In genomic region chr2:131104487-131105155, GRCh38 we compare ENCODE assay signal across 8 cellular contexts. TPM values are rescaled to one million over a fixed set of nuclear protein-coding genes. Genes with fewer than 3 reads are reported as not detected.
DNase-seq lines count a peak whose midpoint lies in the region; ATAC-seq and TF ChIP-seq lines count a peak whose summit lies in the region.

No MANE protein-coding gene starts in this region.

- H3K9me3 ChIP-seq in RWPE2 (ENCODE audit: severe bottlenecking) (no peaks in the 10 kb centered on the region), heart right ventricle (no peaks in the 10 kb centered on the region), prostate gland (no peaks in the 10 kb centered on the region)

- no peaks in the 10 kb centered on the region for H3F3A ChIP-seq in GM23338 (replicated peaks; ENCODE audit: low read depth)

- peak overlapping the region; percentile 84 for H2AFZ ChIP-seq in GM23338
- peak overlapping the region; percentile 87 for H2AFZ ChIP-seq in KMS-11 (ENCODE audit: low read depth)

- peak overlapping the region; percentile 89 for H3K4me3 Mint-ChIP-seq in GM23338

- no peaks in the 10 kb centered on the region for H3K9me3 Mint-ChIP-seq in GM23338
- H3K9me3 Mint-ChIP-seq in activated naive CD4-positive, alpha-beta T cell treated with anti-CD3 and anti-CD28 coated beads, Interleukin-2, amount 50 U/mL, for 72 hours = no peaks in the 10 kb centered on the region

- peaks cover 40% of the 10 kb centered on the region for H4K20me1 ChIP-seq in GM23338 (replicated peaks; ENCODE audit: insufficient read depth)
- no peaks in the 10 kb centered on the region for H4K20me1 ChIP-seq in KMS-11 (ENCODE audit: insufficient read depth)

- peak overlapping the region; percentile 96 for H3K27ac Mint-ChIP-seq in GM23338
- peak overlapping the region; percentile 97 to 99 for H3K27ac Mint-ChIP-seq in activated naive CD4-positive, alpha-beta T cell treated with anti-CD3 and anti-CD28 coated beads, Interleukin-2, amount 50 U/mL, for 72 hours

- H3K4me3 ChIP-seq in GM23338 (peak overlapping the region; percentile 100), KMS-11 (IDR thresholded peaks at IDR 0.05; ENCODE audit: insufficient read depth, low read depth, low read length) (no peak overlapping the region), RWPE2 (ENCODE audit: severe bottlenecking) (peak overlapping the region; percentile 75), heart right ventricle (peak overlapping the region; percentile 70 to 99 (median 92)), prostate gland (peak overlapping the region; percentile 75 to 90)

- no peak for TF ChIP-seq POLR2A in prostate gland (IDR thresholded peaks at IDR 0.05)

- TF ChIP-seq CTCF in GM23338 (conservative IDR thresholded peaks at IDR 0.05; ENCODE audit: low read depth in 2 of 2) = no peak
- no peak for TF ChIP-seq CTCF in KMS-11 (conservative IDR thresholded peaks at IDR 0.05; ENCODE audit: low read depth, low read length)
- no peak for TF ChIP-seq CTCF in RWPE2 (IDR thresholded peaks at IDR 0.05; ENCODE audit: poor library complexity, severe bottlenecking)
- TF ChIP-seq CTCF in heart right ventricle (IDR thresholded peaks at IDR 0.05) = no peak
- TF ChIP-seq CTCF in prostate gland (IDR thresholded peaks at IDR 0.05) = no peak

- intact Hi-C loops in heart right ventricle (cut with DNase I) = loop anchor here in 1 of 10 donors (1.0 kb wide), 1 partner anchor 10 kb away; no protein-coding TSS in a partner anchor
- intact Hi-C loops in prostate gland (cut with DNase I) = loop anchor here (10.0 kb wide), 1 partner anchor 920 kb away; the partner anchor contains the start of genes MZT2B and SMPD4

- H3K4me1 ChIP-seq in GM23338 (ENCODE audit: insufficient read depth) = peaks cover 15% of the 10 kb centered on the region; the same call in 1 of the 2 replicates
- H3K4me1 ChIP-seq in KMS-11 (ENCODE audit: low read depth, poor library complexity, severe bottlenecking) = peaks cover 28% of the 10 kb centered on the region
- H3K4me1 ChIP-seq in RWPE2 (ENCODE audit: insufficient read depth, poor library complexity, severe bottlenecking) = peaks cover 3% of the 10 kb centered on the region
- peaks cover 0 to 38% (median 30%) of the 10 kb centered on the region in 9 donors for H3K4me1 ChIP-seq in heart right ventricle
- peaks cover 5% of the 10 kb centered on the region for H3K4me1 ChIP-seq in prostate gland (replicated peaks)

- H3K4me2 ChIP-seq in GM23338 (peak overlapping the region; percentile 100), KMS-11 (peak overlapping the region; percentile 90)

- peak overlapping the region; percentile 75 for H3K27ac ChIP-seq in GM23338 (ENCODE audit: low read depth)
- H3K27ac ChIP-seq in KMS-11 = peak overlapping the region; percentile 99
- peak overlapping the region; percentile 82 for H3K27ac ChIP-seq in RWPE2 (ENCODE audit: poor library complexity, severe bottlenecking)
- peak overlapping the region; percentile 66 to 99 (median 94) for H3K27ac ChIP-seq in heart right ventricle
- peak overlapping the region; percentile 87 to 90 for H3K27ac ChIP-seq in prostate gland

- DNase-seq in GM03348 (ENCODE audit: low spot score) (peak; percentile 81), GM23338 (ENCODE audit: low spot score) (peak; percentile 81), RWPE2 (ENCODE audit: low spot score) (peak; percentile 69), heart right ventricle (peak in 1 of 2 donors; percentile 39), prostate gland (ENCODE audit: low spot score) (no peak), middle frontal gyrus (ENCODE audit: extremely low spot score, low spot score) (no peak)
- DNase-seq in activated naive CD4-positive, alpha-beta T cell treated with anti-CD3 and anti-CD28 coated beads, Interleukin-2, amount 50 U/mL, for 72 hours (ENCODE audit: low spot score in 2 of 2) = peak; percentile 43 to 62

- H3K36me3 Mint-ChIP-seq in GM23338 (ENCODE audit: low read depth) = peaks cover 3% of the 10 kb centered on the region; the same call in 1 of the 3 replicates
- peaks cover 9 to 10% of the 10 kb centered on the region in 2 donors for H3K36me3 Mint-ChIP-seq in activated naive CD4-positive, alpha-beta T cell treated with anti-CD3 and anti-CD28 coated beads, Interleukin-2, amount 50 U/mL, for 72 hours

- H3K36me3 ChIP-seq in GM23338 (ENCODE audit: insufficient read depth) (no peaks in the 10 kb centered on the region), KMS-11 (ENCODE audit: insufficient read depth) (no peaks in the 10 kb centered on the region), RWPE2 (ENCODE audit: low read depth) (peaks cover 22% of the 10 kb centered on the region), heart right ventricle (peaks cover 0 to 21% (median 0%) of the 10 kb centered on the region in 9 donors), prostate gland (no peaks in the 10 kb centered on the region)

- H3K27me3 ChIP-seq in GM23338 (ENCODE audit: insufficient read depth) (no peaks in the 10 kb centered on the region), KMS-11 (ENCODE audit: insufficient read depth, low read depth) (no peaks in the 10 kb centered on the region), RWPE2 (ENCODE audit: insufficient read depth, poor library complexity, severe bottlenecking) (no peaks in the 10 kb centered on the region), heart right ventricle (no peaks in the 10 kb centered on the region), prostate gland (replicated peaks; ENCODE audit: insufficient read depth) (no peaks in the 10 kb centered on the region)

- H3K4me1 Mint-ChIP-seq in GM23338 = peaks cover 23% of the 10 kb centered on the region

- H3K9me2 ChIP-seq in GM23338 (ENCODE audit: insufficient read depth) = no peaks in the 10 kb centered on the region

- H3K79me2 ChIP-seq in GM23338 (replicated peaks; ENCODE audit: insufficient read depth) (peaks cover 44% of the 10 kb centered on the region), KMS-11 (ENCODE audit: insufficient read depth, low read depth) (peaks cover 45% of the 10 kb centered on the region)

- H3K9ac ChIP-seq in KMS-11 = peak overlapping the region; percentile 90

- ATAC-seq in GM23338 (peak; percentile 75), RWPE2 (ENCODE audit: low read depth) (peak; percentile 76), heart right ventricle (peak; percentile 80 to 88 (median 84))
- peak; percentile 82 to 87 for ATAC-seq in activated naive CD4-positive, alpha-beta T cell treated with anti-CD3 and anti-CD28 coated beads, Interleukin-2, amount 50 U/mL, for 72 hours

- H3K27me3 Mint-ChIP-seq in GM23338 (ENCODE audit: insufficient read depth, low read depth, poor library complexity) = peaks cover 16% of the 10 kb centered on the region

- 1% methylated on average over 20 of the region's 20 CpGs for WGBS in heart right ventricle, 2 donors
- WGBS in prostate gland = under 1% methylated on average over 20 of the region's 20 CpGs

TF ChIP-seq in GM23338, 12 proteins besides CTCF, POLR2A, EP300 and RAD21 (continues in another document):
- TF ChIP-seq POLR2AphosphoS5 (IDR thresholded peaks at IDR 0.05; ENCODE audit: low read depth) = no peak
- TF ChIP-seq EZH2 (IDR thresholded peaks at IDR 0.05; ENCODE audit: low read depth, unreplicated experiment) = no peak

RNA-seq across cellular contexts. Expression of gene PLEKHB2, which starts 0.5 kb away (rescaled TPM):
- total RNA-seq in GM23338 (2014; rRNA removed; shearing (Covaris generic)) = 95.5 and 99.2 TPM in 2 replicates
- polyA plus RNA-seq in GM23338 (2016; fragmentation: Nextera tagmentation; extraction: Ambion mirVana) (33.4 and 39.8 TPM in 2 replicates), heart right ventricle (10 to 100 TPM in 1 of 2 donors, 1 to 10 TPM in 1; 8.7 to 27.7 TPM)
- 10 to 100 TPM; 49.1 to 81.2 TPM for total RNA-seq in activated naive CD4-positive, alpha-beta T cell treated with anti-CD3 and anti-CD28 coated beads, Interleukin-2, amount 50 U/mL, for 72 hours
- total RNA-seq in heart right ventricle (10 to 100 TPM; 24.7 to 50.4 (median 38.0) TPM), prostate gland (100 to 1,000 TPM in 1 of 2 donors, 10 to 100 TPM in 1; 77.1 to 107 TPM)

RNA-seq across cellular contexts. Expression of gene FAM168B, which starts 11.4 kb away (rescaled TPM):
- 70.5 and 76.8 TPM in 2 replicates for total RNA-seq in GM23338 (2014; rRNA removed; shearing (Covaris generic))
- polyA plus RNA-seq in GM23338 (2016; fragmentation: Nextera tagmentation; extraction: Ambion mirVana) (18.8 and 19.1 TPM in 2 replicates), heart right ventricle (10 to 100 TPM; 17.3 to 35.2 TPM)
- total RNA-seq in activated naive CD4-positive, alpha-beta T cell treated with anti-CD3 and anti-CD28 coated beads, Interleukin-2, amount 50 U/mL, for 72 hours = 10 to 100 TPM; 61.5 to 69.9 TPM
- total RNA-seq in heart right ventricle (100 to 1,000 TPM in 2 of 10 donors, 10 to 100 TPM in 8; 64.6 to 112 (median 88.6) TPM), prostate gland (100 to 1,000 TPM; 125 to 192 TPM)

Comparison
In these comparisons a context has a peak if more than half of its experiments do, and no peak if none do; other contexts are left out.
1. DNase-seq: peak in GM03348 (single experiment), GM23338 (single experiment), RWPE2 (single experiment) and activated naive CD4-positive, alpha-beta T cell treated with anti-CD3 and anti-CD28 coated beads, Interleukin-2, amount 50 U/mL, for 72 hours (2 of 2); none in prostate gland (single experiment) and middle frontal gyrus (single experiment).
2. Peak in every context shown above with its lines, with median percentiles within 50 percentile points of each other: ATAC-seq and H3K27ac ChIP-seq.